15 cellular contexts compared by ENCODE assay signal in genomic region chr15:66721954-66722353, GRCh38. TPM values are rescaled to one million over a fixed set of nuclear protein-coding genes. Genes with fewer than 3 reads are reported as not detected.
DNase-seq lines count a peak whose midpoint lies in the region; ATAC-seq and TF ChIP-seq lines count a peak whose summit lies in the region.
"Had no signal": no experiment of that assay in that cellular context is flagged by ENCODE, and none has a peak within 500 bp of the region (broad histone marks: within the 10 kb centered on the region; RNA-seq: fewer than 3 reads in every experiment).

No MANE protein-coding gene starts in this region.

- H3K14ac ChIP-seq in IMR-90 (replicated peaks; ENCODE audit: low read depth, low read length) = no peak overlapping the region

- no peak overlapping the region for H2BK15ac ChIP-seq in IMR-90 (ENCODE audit: low read depth, low read length)

- H3K36me3 ChIP-seq in IMR-90 (ENCODE audit: control insufficient read depth, insufficient read depth, low read length) (peaks cover 51% of the 10 kb centered on the region), endodermal cell (ENCODE audit: control insufficient read depth, insufficient read depth, low read length) (peaks cover 91% of the 10 kb centered on the region), smooth muscle cell (ENCODE audit: low read depth) (no peaks in the 10 kb centered on the region)

- no peak overlapping the region for H2BK20ac ChIP-seq in IMR-90 (ENCODE audit: low read depth, low read length)

- H3K4me2 ChIP-seq in IMR-90 (ENCODE audit: low read depth, low read length) = no peak overlapping the region
- H3K4me2 ChIP-seq in smooth muscle cell = no peak overlapping the region

- TF ChIP-seq RAD21 in IMR-90 (IDR thresholded peaks at IDR 0.05; ENCODE audit: low read length) = no peak

- no peak overlapping the region for H2AK5ac ChIP-seq in IMR-90 (ENCODE audit: low read depth, low read length)

- H3K27me3 ChIP-seq in IMR-90 (ENCODE audit: control insufficient read depth, insufficient read depth, low read length) (no peaks in the 10 kb centered on the region), endodermal cell (ENCODE audit: control insufficient read depth, insufficient read depth, low read length, poor library complexity, severe bottlenecking) (no peaks in the 10 kb centered on the region), smooth muscle cell (ENCODE audit: low read depth) (no peaks in the 10 kb centered on the region)

- in situ Hi-C loops in IMR-90 (cut with MboI; ENCODE audit: low sequenced_read_pairs) = loop anchor here (25.0 kb wide), 1 partner anchor 115 kb away; no protein-coding TSS in a partner anchor

- CTCF ChIA-PET in Calu3 (lab: Charles Lee) (interaction anchor here (1.5 to 2.5 kb wide), 3 partner anchors 10 to 17 kb away, joined by 5 to 10 read pairs (median 9); no protein-coding TSS in a partner anchor), IMR-90 (lab: Yijun Ruan, JAX) (interaction anchor here (1.5 kb wide), 1 partner anchor 130 kb away, joined by 4 read pairs; no protein-coding TSS in a partner anchor)

- peaks cover 20% of the 10 kb centered on the region for H3K4me1 ChIP-seq in IMR-90 (ENCODE audit: control insufficient read depth, insufficient read depth, low read length)
- H3K4me1 ChIP-seq in endodermal cell (ENCODE audit: control insufficient read depth, insufficient read depth, low read length) = peaks cover 18% of the 10 kb centered on the region
- H3K4me1 ChIP-seq in smooth muscle cell (ENCODE audit: low read depth) = peaks cover 8% of the 10 kb centered on the region

- peaks cover 61% of the 10 kb centered on the region for H3F3A ChIP-seq in smooth muscle cell (ENCODE audit: low read depth)

- no peak overlapping the region for H4K91ac ChIP-seq in IMR-90 (ENCODE audit: insufficient read depth, low read depth, low read length)

- H2BK5ac ChIP-seq in IMR-90 (ENCODE audit: low read depth, low read length, poor library complexity, severe bottlenecking) = no peak overlapping the region

- H3K27me3 Mint-ChIP-seq in Calu3 (ENCODE audit: unreplicated experiment) (no peaks in the 10 kb centered on the region), endodermal cell (ENCODE audit: insufficient read depth) (no peaks in the 10 kb centered on the region)

- H3K9me3 Mint-ChIP-seq in Calu3 (ENCODE audit: low read depth, unreplicated experiment) (no peaks in the 10 kb centered on the region), endodermal cell (no peaks in the 10 kb centered on the region)

- no peak overlapping the region for H2AFZ ChIP-seq in IMR-90 (replicated peaks; ENCODE audit: low read length, poor library complexity)
- no peak overlapping the region for H2AFZ ChIP-seq in smooth muscle cell (ENCODE audit: low read depth)

- H4K5ac ChIP-seq in IMR-90 (ENCODE audit: low read depth, low read length) = no peak overlapping the region

- intact Hi-C loops in Calu3 (cut with micrococcal nuclease; ENCODE audit: unreplicated experiment) (loop anchor here (5.0 kb wide), 1 partner anchor 50 kb away; no protein-coding TSS in a partner anchor), IMR-90 (cut with micrococcal nuclease) (no loop called here)

- H3K9me1 ChIP-seq in IMR-90 (ENCODE audit: insufficient read depth, low read length) = peaks cover 49% of the 10 kb centered on the region

- peak overlapping the region; percentile 39 for H3K27ac Mint-ChIP-seq in Calu3 (ENCODE audit: unreplicated experiment)
- H3K27ac Mint-ChIP-seq in endodermal cell = peak overlapping the region; percentile 0

- H3K9me3 ChIP-seq in IMR-90 (ENCODE audit: control insufficient read depth, insufficient read depth, low read length) (no peaks in the 10 kb centered on the region), endodermal cell (ENCODE audit: control insufficient read depth, low read length) (no peaks in the 10 kb centered on the region), smooth muscle cell (replicated peaks; ENCODE audit: low read depth) (no peaks in the 10 kb centered on the region)

- H3K4me1 Mint-ChIP-seq in Calu3 (ENCODE audit: low read depth, unreplicated experiment) = peaks cover 74% of the 10 kb centered on the region
- H3K4me1 Mint-ChIP-seq in endodermal cell = peaks cover 48% of the 10 kb centered on the region

- H3K56ac ChIP-seq in IMR-90 (ENCODE audit: extremely low read depth, insufficient read depth, low read length) = no peak overlapping the region

- H3K27ac ChIP-seq in IMR-90 (ENCODE audit: insufficient read depth, low read length) = no peak overlapping the region
- H3K27ac ChIP-seq in endodermal cell (ENCODE audit: low read depth, low read length) = no peak overlapping the region
- peak overlapping the region; percentile 79 for H3K27ac ChIP-seq in smooth muscle cell (ENCODE audit: low read depth)

- peaks cover 97% of the 10 kb centered on the region for H3K79me2 ChIP-seq in smooth muscle cell (ENCODE audit: low read depth)

- H2BK120ac ChIP-seq in IMR-90 (ENCODE audit: low read depth, low read length) = no peak overlapping the region

- no peak for TF ChIP-seq POLR2A in IMR-90 (IDR thresholded peaks at IDR 0.05; ENCODE audit: low read depth, low read length)

- no peak overlapping the region for H2AK9ac ChIP-seq in IMR-90 (replicated peaks; ENCODE audit: low read depth, low read length, poor library complexity)

- no peak overlapping the region for H3K4ac ChIP-seq in IMR-90 (ENCODE audit: low read depth, low read length)

- POLR2A ChIA-PET in IMR-90 (lab: Charles Lee; ENCODE audit: unreplicated experiment) = no interaction called here

- BruUV-seq in Calu3 (replicated peaks; lab: Mats Ljungman, UMichigan) (no TSS peak), IMR-90 (replicated peaks; lab: Mats Ljungman, UMichigan) (no TSS peak)

- peaks cover 31 to 87% of the 10 kb centered on the region in 2 experiments for H3K79me1 ChIP-seq in IMR-90 (ENCODE audit: low read depth in 1 of 2, low read length in 2 of 2)

- H3K23ac ChIP-seq in IMR-90 (ENCODE audit: low read depth, low read length) = no peak overlapping the region

- no peak overlapping the region for H3K4me3 ChIP-seq in IMR-90 (ENCODE audit: insufficient read depth, low read depth, low read length)
- no peak overlapping the region for H3K4me3 ChIP-seq in endodermal cell (ENCODE audit: low read length)
- no peak overlapping the region for H3K4me3 ChIP-seq in smooth muscle cell

- H3K18ac ChIP-seq in IMR-90 (ENCODE audit: low read depth, low read length) = no peak overlapping the region

- H3K36me3 Mint-ChIP-seq in Calu3 (ENCODE audit: insufficient read depth, unreplicated experiment) = peaks cover 48% of the 10 kb centered on the region
- H3K36me3 Mint-ChIP-seq in endodermal cell (ENCODE audit: low read depth) = peaks cover 89% of the 10 kb centered on the region

- ATAC-seq in IMR-90 (ENCODE audit: low read depth) = no peak
- ATAC-seq in HG03432 (IDR thresholded peaks at IDR 0.05; ENCODE audit: unreplicated experiment) = no peak
- ATAC-seq: PC-3, Right ventricle myocardium inferior, SK-N-SH treated with all-trans-retinoic acid at 6 μM for 48 hours had no signal

- H3K4me3 Mint-ChIP-seq in Calu3 (ENCODE audit: low read depth, unreplicated experiment) = no peak overlapping the region
- H3K4me3 Mint-ChIP-seq in endodermal cell = no peak overlapping the region

- no peak for TF ChIP-seq CTCF in Calu3 (IDR thresholded peaks at IDR 0.05; ENCODE audit: unreplicated experiment)
- TF ChIP-seq CTCF in IMR-90 (conservative IDR thresholded peaks at IDR 0.05; ENCODE audit: low read depth, low read length) = no peak
- no peak for TF ChIP-seq CTCF in endodermal cell (conservative IDR thresholded peaks at IDR 0.05)
- TF ChIP-seq CTCF in smooth muscle cell (IDR thresholded peaks at IDR 0.05; ENCODE audit: borderline replicate concordance, insufficient read depth, poor library complexity, severe bottlenecking) = no peak

- H3K9ac ChIP-seq in IMR-90 (ENCODE audit: low read depth, low read length) (no peak overlapping the region), endodermal cell (ENCODE audit: extremely low read depth, low read length, poor library complexity, severe bottlenecking) (no peak overlapping the region), smooth muscle cell (ENCODE audit: low read depth) (no peak overlapping the region)

- DNase-seq in Calu3 = no peak
- no peak for DNase-seq in IMR-90
- DNase-seq in endodermal cell = no peak
- DNase-seq in smooth muscle cell (lab: John Stamatoyannopoulos, UW; ENCODE audit: unreplicated experiment) = no peak
- no peak for DNase-seq in glomerular visceral epithelial cell (ENCODE audit: extremely low spot score)
- no peak for DNase-seq in inferior parietal cortex (ENCODE audit: extremely low spot score)
- no peak for DNase-seq in dedifferentiated amniotic fluid mesenchymal stem cell (ENCODE audit: extremely low spot score)
- DNase-seq: DMS 273 treated with DMSO at 0.1 percent for 48 hours, NCI-H1436 treated with DMSO at 0.1 percent for 48 hours, NCI-H345, NCI-H69 had no signal

- WGBS in IMR-90 (ENCODE audit: extremely low coverage in 2 of 2, insufficient read length in 1 of 2), 2 experiments = 100% methylated on average over 3 of the region's 6 CpGs; no CpG with 5 or more reads in 1 of the 2 experiments
- 79 to 80% methylated on average over 4 to 6 of the region's 6 CpGs for WGBS in endodermal cell (ENCODE audit: insufficient coverage in 1 of 2, insufficient read length in 1 of 2), 2 experiments
- 89% methylated on average over 6 of the region's 6 CpGs for WGBS in smooth muscle cell (ENCODE audit: low lambda C conversion rate)

- H4K20me1 ChIP-seq in IMR-90 (ENCODE audit: insufficient read depth, low read length) = peaks cover 64% of the 10 kb centered on the region
- H4K20me1 ChIP-seq in smooth muscle cell (ENCODE audit: low read depth) = peaks cover 100% of the 10 kb centered on the region

- no peak overlapping the region for H4K8ac ChIP-seq in IMR-90 (ENCODE audit: low read depth in 2 of 2, low read length in 2 of 2)

- dilution Hi-C loops in IMR-90 (cut with HindIII; ENCODE audit: low sequenced_read_pairs, unreplicated experiment) = no loop called here

TF ChIP-seq in IMR-90, 13 proteins besides CTCF, POLR2A, EP300 and RAD21 (continues in another document):
- TF ChIP-seq, protein P1, sequence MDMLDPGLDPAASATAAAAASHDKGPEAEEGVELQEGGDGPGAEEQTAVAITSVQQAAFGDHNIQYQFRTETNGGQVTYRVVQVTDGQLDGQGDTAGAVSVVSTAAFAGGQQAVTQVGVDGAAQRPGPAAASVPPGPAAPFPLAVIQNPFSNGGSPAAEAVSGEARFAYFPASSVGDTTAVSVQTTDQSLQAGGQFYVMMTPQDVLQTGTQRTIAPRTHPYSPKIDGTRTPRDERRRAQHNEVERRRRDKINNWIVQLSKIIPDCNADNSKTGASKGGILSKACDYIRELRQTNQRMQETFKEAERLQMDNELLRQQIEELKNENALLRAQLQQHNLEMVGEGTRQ (IDR thresholded peaks at IDR 0.05; ENCODE audit: low read depth, low read length) = no peak
- no peak for TF ChIP-seq CEBPB (IDR thresholded peaks at IDR 0.05; ENCODE audit: low read depth, low read length)

RNA-seq across cellular contexts. Expression of gene SMAD6, which starts 19.9 kb away (rescaled TPM):
- total RNA-seq in Calu3 (2022) (49.6 and 58.6 TPM in 2 replicates), IMR-90 (2012; rRNA removed) (3.6 and 4.8 TPM in 2 replicates), endodermal cell (100 to 1,000 TPM; 190 to 213 TPM), smooth muscle cell (41.6 and 42.6 TPM in 2 replicates)
- polyA plus RNA-seq in IMR-90 (2012; rRNA removed) (8.5 and 13.6 TPM in 2 replicates), smooth muscle cell (37.9 and 44.0 TPM in 2 replicates)
- polyA plus RNA-seq in IMR-90 (2012; cell fraction: cytosol; rRNA removed) = 4.7 and 9.3 TPM in 2 replicates
- polyA plus RNA-seq in IMR-90 (2012; cell fraction: nucleus; rRNA removed; ENCODE audit: low replicate concordance) = 17.3 and 42.6 TPM in 2 replicates
- 16.0 TPM for polyA plus RNA-seq in endodermal cell (2013, experiment 1 of 2)
- polyA plus RNA-seq in endodermal cell (2013, experiment 2 of 2) = 17.3 TPM
